Comparison of ENCODE assay signal across 14 cellular contexts in the genomic region with DNA sequence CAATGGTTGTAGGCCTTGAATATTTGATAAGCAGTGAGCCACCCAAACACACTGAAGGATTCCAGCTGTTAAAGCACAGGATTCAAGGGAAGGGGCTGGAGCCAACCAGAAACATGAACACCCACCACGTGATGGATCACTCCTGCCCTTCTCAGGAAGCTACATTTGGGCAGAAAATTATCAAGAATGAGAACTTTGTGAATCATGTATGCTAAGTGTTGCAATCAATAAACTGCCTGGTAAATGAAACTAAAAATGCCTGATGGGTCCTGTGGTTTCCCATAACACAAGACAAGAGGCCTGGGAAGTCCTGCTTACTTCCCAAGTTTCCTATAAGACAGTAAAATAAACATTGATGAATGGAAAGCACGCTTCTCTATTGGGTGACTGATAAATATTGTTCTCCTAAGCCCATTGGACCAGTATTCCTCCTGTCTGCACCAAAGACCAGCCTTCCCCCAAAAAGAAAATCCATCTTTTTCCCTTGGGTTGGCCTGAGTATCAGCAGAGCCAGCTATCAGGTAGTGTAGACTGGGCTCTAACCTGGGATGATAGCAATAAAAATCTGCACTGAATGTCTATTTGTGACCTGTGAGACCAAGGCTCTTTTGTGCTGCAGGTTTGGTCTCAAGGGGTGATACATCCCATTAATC.
DNase-seq lines count a peak whose midpoint lies in the region; ATAC-seq and TF ChIP-seq lines count a peak whose summit lies in the region.
"Had no signal": no experiment of that assay in that cellular context is flagged by ENCODE, and none has a peak within 500 bp of the region (broad histone marks: within the 10 kb centered on the region; RNA-seq: fewer than 3 reads in every experiment).

No MANE protein-coding gene starts in this region.

- H3K27ac Mint-ChIP-seq in stimulated activated effector memory CD8-positive, alpha-beta T cell treated with anti-CD3 and anti-CD28 coated beads, Interleukin-12 subunit alpha, Interleukin-12 subunit beta, amount 100 ng/mL, for 72 hours = peak overlapping the region; percentile 71
- no peak overlapping the region for H3K27ac Mint-ChIP-seq in activated CD8-positive, alpha-beta T cell treated with anti-CD3 and anti-CD28 coated beads, Interleukin-2, amount 10 ng/mL, durations not matched to agents 7 days and 5 days

- ATAC-seq in Right ventricle myocardium inferior = peak; percentile 42
- no peak for ATAC-seq in stimulated activated effector memory CD8-positive, alpha-beta T cell treated with anti-CD3 and anti-CD28 coated beads, Interleukin-12 subunit alpha, Interleukin-12 subunit beta, amount 100 ng/mL, for 72 hours
- ATAC-seq in activated CD8-positive, alpha-beta T cell treated with anti-CD3 and anti-CD28 coated beads, Interleukin-2, amount 10 ng/mL, durations not matched to agents 7 days and 5 days = no peak

- H3K4me3 Mint-ChIP-seq in stimulated activated effector memory CD8-positive, alpha-beta T cell treated with anti-CD3 and anti-CD28 coated beads, Interleukin-12 subunit alpha, Interleukin-12 subunit beta, amount 100 ng/mL, for 72 hours = no peak overlapping the region
- no peak overlapping the region for H3K4me3 Mint-ChIP-seq in activated CD8-positive, alpha-beta T cell treated with anti-CD3 and anti-CD28 coated beads, Interleukin-2, amount 10 ng/mL, durations not matched to agents 7 days and 5 days

- H3K36me3 Mint-ChIP-seq in stimulated activated effector memory CD8-positive, alpha-beta T cell treated with anti-CD3 and anti-CD28 coated beads, Interleukin-12 subunit alpha, Interleukin-12 subunit beta, amount 100 ng/mL, for 72 hours = peaks cover 94% of the 10 kb centered on the region
- peaks cover 59% of the 10 kb centered on the region for H3K36me3 Mint-ChIP-seq in activated CD8-positive, alpha-beta T cell treated with anti-CD3 and anti-CD28 coated beads, Interleukin-2, amount 10 ng/mL, durations not matched to agents 7 days and 5 days (ENCODE audit: low read depth)

- H3K36me3 ChIP-seq in right atrium auricular region = peaks cover 29% of the 10 kb centered on the region

- no peaks in the 10 kb centered on the region for H3K27me3 Mint-ChIP-seq in activated CD8-positive, alpha-beta T cell treated with anti-CD3 and anti-CD28 coated beads, Interleukin-2, amount 10 ng/mL, durations not matched to agents 7 days and 5 days (ENCODE audit: low read depth)

- H3K27ac ChIP-seq in right atrium auricular region = no peak overlapping the region
- H3K27ac ChIP-seq: prostate gland had no signal

- H3K4me1 Mint-ChIP-seq in stimulated activated effector memory CD8-positive, alpha-beta T cell treated with anti-CD3 and anti-CD28 coated beads, Interleukin-12 subunit alpha, Interleukin-12 subunit beta, amount 100 ng/mL, for 72 hours = peaks cover 18% of the 10 kb centered on the region
- peaks cover 4% of the 10 kb centered on the region for H3K4me1 Mint-ChIP-seq in activated CD8-positive, alpha-beta T cell treated with anti-CD3 and anti-CD28 coated beads, Interleukin-2, amount 10 ng/mL, durations not matched to agents 7 days and 5 days (ENCODE audit: low read depth)

- TF ChIP-seq CTCF in right atrium auricular region (IDR thresholded peaks at IDR 0.05) = no peak

- H3K27me3 ChIP-seq in right atrium auricular region = no peaks in the 10 kb centered on the region

- peaks cover 0 to 30% of the 10 kb centered on the region in 2 donors for H3K4me1 ChIP-seq in right atrium auricular region
- H3K4me1 ChIP-seq: prostate gland had no signal

- no peak overlapping the region for H3K4me3 ChIP-seq in right atrium auricular region
- H3K4me3 ChIP-seq: prostate gland had no signal

- POLR2A ChIA-PET in activated CD8-positive, alpha-beta T cell treated with anti-CD3 and anti-CD28 coated beads, Interleukin-2, amount 10 ng/mL, durations not matched to agents 7 days and 5 days (lab: Charles Lee) = interaction anchor here (0.9 kb wide), 1 partner anchor 200 kb away, joined by 3 read pairs; no protein-coding TSS in a partner anchor

- H3K9me3 Mint-ChIP-seq in stimulated activated effector memory CD8-positive, alpha-beta T cell treated with anti-CD3 and anti-CD28 coated beads, Interleukin-12 subunit alpha, Interleukin-12 subunit beta, amount 100 ng/mL, for 72 hours = peaks cover 11% of the 10 kb centered on the region
- no peaks in the 10 kb centered on the region for H3K9me3 Mint-ChIP-seq in activated CD8-positive, alpha-beta T cell treated with anti-CD3 and anti-CD28 coated beads, Interleukin-2, amount 10 ng/mL, durations not matched to agents 7 days and 5 days (ENCODE audit: insufficient read depth)

- CTCF ChIA-PET in activated CD8-positive, alpha-beta T cell treated with anti-CD3 and anti-CD28 coated beads, Interleukin-2, amount 10 ng/mL, durations not matched to agents 7 days and 5 days (lab: Charles Lee) = no interaction called here

- DNase-seq in Right ventricle myocardium inferior (ENCODE audit: missing footprints) (no peak), right atrium auricular region (ENCODE audit: low spot score) (no peak), amniotic epithelial cell (ENCODE audit: low read depth) (peak; percentile 94), iris pigment epithelial cell (ENCODE audit: low read depth) (peak; percentile 84), SKM-1 treated with dmso at 0.1 percent for 144 hours (lab: John Stamatoyannopoulos, UW; ENCODE audit: unreplicated experiment) (no peak), hypothalamus (lab: John Stamatoyannopoulos, UW) (no peak)
- DNase-seq in stimulated activated effector memory CD8-positive, alpha-beta T cell treated with anti-CD3 and anti-CD28 coated beads, Interleukin-12 subunit alpha, Interleukin-12 subunit beta, amount 100 ng/mL, for 72 hours (ENCODE audit: low spot score in 2 of 2) = no peak
- DNase-seq in activated CD8-positive, alpha-beta T cell treated with anti-CD3 and anti-CD28 coated beads, Interleukin-2, amount 10 ng/mL, durations not matched to agents 7 days and 5 days = no peak
- DNase-seq: ACHN; activated CD4-positive, alpha-beta T cell treated with anti-CD3 and anti-CD28 coated beads for 4 hours; cerebellar nuclear complex; kidney glomerular epithelial cell; NCI-H82 had no signal

- H3K9me3 ChIP-seq in right atrium auricular region = no peaks in the 10 kb centered on the region
- H3K9me3 ChIP-seq: prostate gland had no signal

- intact Hi-C loops in Right ventricle myocardium inferior (cut with DNase I) = no loop called here

Comparison
In these comparisons a context has a peak if more than half of its experiments do, and no peak if none do; other contexts are left out.
1. DNase-seq: peak in amniotic epithelial cell (single experiment) and iris pigment epithelial cell (single experiment); none in Right ventricle myocardium inferior (single experiment), right atrium auricular region (single experiment), stimulated activated effector memory CD8-positive, alpha-beta T cell treated with anti-CD3 and anti-CD28 coated beads, Interleukin-12 subunit alpha, Interleukin-12 subunit beta, amount 100 ng/mL, for 72 hours (0 of 2), SKM-1 treated with dmso at 0.1 percent for 144 hours (single experiment), hypothalamus (0 of 51) and activated CD8-positive, alpha-beta T cell treated with anti-CD3 and anti-CD28 coated beads, Interleukin-2, amount 10 ng/mL, durations not matched to agents 7 days and 5 days (single experiment).